In genomic region chr6:11094411-11094851, GRCh38 we compare ENCODE assay signal across 9 cellular contexts. TPM values are rescaled to one million over a fixed set of nuclear protein-coding genes. Genes with fewer than 3 reads are reported as not detected.
DNase-seq lines count a peak whose midpoint lies in the region; ATAC-seq, FAIRE-seq and TF ChIP-seq lines count a peak whose summit lies in the region.
"Had no signal": no experiment of that assay in that cellular context is flagged by ENCODE, and none has a peak within 500 bp of the region (broad histone marks: within the 10 kb centered on the region; RNA-seq: fewer than 3 reads in every experiment).

No MANE protein-coding gene starts in this region.

- POLR2A ChIA-PET in A549 (lab: Yijun Ruan, JAX) = no interaction called here

- TF ChIP-seq EP300 in A549 (IDR thresholded peaks at IDR 0.05) = no peak

- CTCF ChIA-PET in A549 (lab: Yijun Ruan, JAX) = interaction anchor here (1.3 to 2.1 kb wide), 4 partner anchors 12 to 402 kb away, joined by 4 to 11 read pairs (median 4); no protein-coding TSS in a partner anchor

- H3K9me3 ChIP-seq in A549 = no peaks in the 10 kb centered on the region
- no peaks in the 10 kb centered on the region for H3K9me3 ChIP-seq in stomach smooth muscle (ENCODE audit: control insufficient read depth in 2 of 2, low read length in 2 of 2)

- H3K27ac ChIP-seq in A549 (peak overlapping the region; percentile 96 to 98), stomach smooth muscle (ENCODE audit: low read length) (peak overlapping the region; percentile 64)

- peak overlapping the region; percentile 83 for H3K4me2 ChIP-seq in A549

- FAIRE-seq in A549 (lab: Jason Lieb, UNC) = no peak

- no peak for TF ChIP-seq RAD21 in A549 (conservative IDR thresholded peaks at IDR 0.05 in 1 of 2, IDR thresholded peaks at IDR 0.05 in 1 of 2)

- ATAC-seq in A549 = peak in 1 of 2 experiments; percentile 37; a peak in 1 of 6 replicates
- peak; percentile 23 for ATAC-seq in HG02623 (IDR thresholded peaks at IDR 0.05; ENCODE audit: unreplicated experiment)

- H3K4me1 ChIP-seq in A549 (peaks cover 21% of the 10 kb centered on the region; the same call in 2 of the 3 replicates), stomach smooth muscle (ENCODE audit: control insufficient read depth, insufficient read depth, low read length) (peaks cover 17% of the 10 kb centered on the region)

- no peaks in the 10 kb centered on the region for H3K36me3 ChIP-seq in stomach smooth muscle (ENCODE audit: control insufficient read depth in 2 of 2, insufficient read depth in 2 of 2, low read length in 2 of 2)

- no peak for TF ChIP-seq POLR2A in A549 (IDR thresholded peaks at IDR 0.05; ENCODE audit: low read length)

- no peak for TF ChIP-seq CTCF in A549 (IDR thresholded peaks at IDR 0.05)
- no peak for TF ChIP-seq CTCF in GM10266 (IDR thresholded peaks at IDR 0.05; ENCODE audit: control insufficient read depth, insufficient read depth, low read depth, missing control alignments)
- no peak for TF ChIP-seq CTCF in epithelial cell of esophagus (IDR thresholded peaks at IDR 0.05; ENCODE audit: insufficient read depth, low read depth, low read length, missing control alignments)

- H3K4me3 ChIP-seq in A549 (peak overlapping the region; percentile 84), epithelial cell of esophagus (ENCODE audit: low read length) (peak overlapping the region; percentile 90), stomach smooth muscle (ENCODE audit: low read length in 2 of 2) (peak overlapping the region; percentile 96)

- no peaks in the 10 kb centered on the region for H3K27me3 ChIP-seq in stomach smooth muscle (ENCODE audit: control insufficient read depth in 1 of 2, insufficient read depth in 2 of 2, low read length in 2 of 2)

- DNase-seq in A549 (ENCODE audit: low read depth in 1 of 2, low spot score in 1 of 2) = peak; percentile 18 to 21
- DNase-seq in GM10266 (ENCODE audit: extremely low spot score) = peak; percentile 77
- DNase-seq in NCI-H1105 (lab: John Stamatoyannopoulos, UW) = peak; percentile 54
- peak; percentile 30 for DNase-seq in activated CD4-positive, alpha-beta T cell treated with anti-CD3 and anti-CD28 coated beads, Interleukin-2, amount 50 U/mL, for 1 hour
- DNase-seq in epithelial cell of esophagus (ENCODE audit: low read depth) = peak; percentile 63
- peak; percentile 51 for DNase-seq in myocyte (ENCODE audit: low read depth)

- H3K9ac ChIP-seq in stomach smooth muscle (ENCODE audit: low read length in 2 of 2) = peak overlapping the region; percentile 79 to 89

- under 1% methylated on average over 13 of the region's 15 CpGs for WGBS in A549 (ENCODE audit: missing lambda C conversion rate)

TF ChIP-seq in A549, 52 proteins besides CTCF, POLR2A, EP300 and RAD21:
- no peak for TF ChIP-seq TP53 (CRISPR knock-in tag; IDR thresholded peaks at IDR 0.05)
- no peak for TF ChIP-seq NPAS2 (CRISPR knock-in tag; IDR thresholded peaks at IDR 0.05; ENCODE audit: borderline replicate concordance)
- TF ChIP-seq CBX8 (IDR thresholded peaks at IDR 0.05) = no peak
- TF ChIP-seq REST (IDR thresholded peaks at IDR 0.05) = no peak
- TF ChIP-seq FOSB (CRISPR knock-in tag; IDR thresholded peaks at IDR 0.05) = no peak
- no peak for TF ChIP-seq NFE2L2 (conservative IDR thresholded peaks at IDR 0.05; ENCODE audit: low read length)
- TF ChIP-seq BHLHE40 (IDR thresholded peaks at IDR 0.05; ENCODE audit: low read depth, low read length) = no peak
- no peak for TF ChIP-seq ZC3H11A (IDR thresholded peaks at IDR 0.05)
- no peak for TF ChIP-seq HOXB13 (CRISPR knock-in tag; IDR thresholded peaks at IDR 0.05; ENCODE audit: low read depth)

RNA-seq across cellular contexts. Expression of gene SMIM13, which starts 0.8 kb away (rescaled TPM):
- polyA plus RNA-seq in A549 (2011; rRNA removed) (11.3 and 12.7 TPM in 2 replicates), A549 (2017; fragmentation: RNase III; extraction: RNeasy Plus Mini Kit Qiagen cat#74134 plus additional on column Dnase treatment) (12.5 to 12.8 TPM (median 12.7 TPM) in 3 replicates)
- polyA plus RNA-seq in A549 (2012; cell fraction: cytosol; rRNA removed) = 3.8 and 4.4 TPM in 2 replicates
- 2.0 and 3.0 TPM in 2 replicates for polyA plus RNA-seq in A549 (2012; cell fraction: nucleus; rRNA removed)
- 5.0 and 5.3 TPM in 2 replicates for polyA minus RNA-seq in A549 (2011; rRNA and poly(A)+ RNA removed)
- total RNA-seq in myocyte = 20.0 TPM in 2 replicates
- polyA plus RNA-seq in myocyte (2012) = 7.8 TPM

RNA-seq across cellular contexts. Expression of gene ERVFRD-1, which starts 17.1 kb away (rescaled TPM):
- not detected in 2 replicates for polyA plus RNA-seq in A549 (2011; rRNA removed)
- not detected in 2 replicates for polyA plus RNA-seq in A549 (2012; cell fraction: cytosol; rRNA removed)
- not detected in 2 replicates for polyA plus RNA-seq in A549 (2012; cell fraction: nucleus; rRNA removed)
- not detected in 3 replicates for polyA plus RNA-seq in A549 (2017; fragmentation: RNase III; extraction: RNeasy Plus Mini Kit Qiagen cat#74134 plus additional on column Dnase treatment)
- not detected in 2 replicates for polyA minus RNA-seq in A549 (2011; rRNA and poly(A)+ RNA removed)
- total RNA-seq in myocyte = not detected in 2 replicates
- polyA plus RNA-seq in myocyte (2012) = 0.16 TPM
- total RNA-seq: T-helper 1 cell treated with Interleukin-12 subunit alpha and Interleukin-12 subunit beta and Interleukin-4 antibody, amounts not matched to agents 30 ng/mL and 1 ng/mL, for 36 hours had no signal

RNA-seq across cellular contexts. Expression of gene ELOVL2, which starts 50.3 kb away (rescaled TPM):
- polyA plus RNA-seq in A549 (2011; rRNA removed) (12.1 and 15.5 TPM in 2 replicates), A549 (2017; fragmentation: RNase III; extraction: RNeasy Plus Mini Kit Qiagen cat#74134 plus additional on column Dnase treatment) (10.6 to 12.4 TPM (median 11.4 TPM) in 3 replicates)
- polyA plus RNA-seq in A549 (2012; cell fraction: cytosol; rRNA removed) = 3.5 and 4.5 TPM in 2 replicates
- 1.9 and 3.0 TPM in 2 replicates for polyA plus RNA-seq in A549 (2012; cell fraction: nucleus; rRNA removed)
- 7.1 and 7.2 TPM in 2 replicates for polyA minus RNA-seq in A549 (2011; rRNA and poly(A)+ RNA removed)
- total RNA-seq in myocyte = 0.05 TPM in 1 of 2 replicates, not detected in the other
- 0.11 TPM for polyA plus RNA-seq in myocyte (2012)
- total RNA-seq: T-helper 1 cell treated with Interleukin-12 subunit alpha and Interleukin-12 subunit beta and Interleukin-4 antibody, amounts not matched to agents 30 ng/mL and 1 ng/mL, for 36 hours had no signal

Comparison
In these comparisons a context has a peak if more than half of its experiments do, and no peak if none do; other contexts are left out.
1. DNase-seq: peak in every context shown above with its lines; median percentile 77 in GM10266; 63 in epithelial cell of esophagus; 54 in NCI-H1105; 51 in myocyte; 30 in activated CD4-positive, alpha-beta T cell treated with anti-CD3 and anti-CD28 coated beads, Interleukin-2, amount 50 U/mL, for 1 hour; 20 in A549.